10 cellular contexts compared by ENCODE assay signal in the genomic region with DNA sequence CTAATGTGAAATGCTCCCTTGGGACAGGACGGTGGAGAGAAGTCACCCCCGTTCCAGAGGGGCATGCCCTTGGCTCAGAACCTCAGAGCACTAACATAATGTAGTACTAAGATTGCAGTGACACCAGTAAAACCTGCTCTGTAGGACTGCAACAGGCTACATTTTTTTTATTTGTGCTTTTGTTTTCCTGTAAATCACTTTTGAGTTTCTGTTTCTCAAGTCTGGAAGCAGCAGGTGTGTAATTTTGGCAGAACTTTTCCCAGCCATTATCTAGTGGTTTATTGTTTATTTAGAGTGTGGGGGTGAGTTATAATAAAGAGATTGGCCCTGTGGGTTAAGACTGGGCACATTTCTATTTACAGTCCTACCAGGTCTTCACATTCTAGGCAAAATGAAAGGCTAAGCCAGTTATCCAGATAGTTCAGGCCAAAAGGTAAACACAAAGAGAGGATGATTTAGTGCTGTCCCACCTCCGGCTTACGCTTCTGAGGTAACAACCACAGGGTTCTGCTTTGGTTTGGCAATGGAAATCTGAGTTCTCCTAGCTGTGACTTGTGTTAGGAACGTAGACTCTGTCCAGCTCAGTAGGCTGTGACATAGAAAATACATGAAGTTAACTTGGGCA. TPM values are rescaled to one million over a fixed set of nuclear protein-coding genes. Genes with fewer than 3 reads are reported as not detected.
DNase-seq lines count a peak whose midpoint lies in the region; ATAC-seq and TF ChIP-seq lines count a peak whose summit lies in the region.
"Had no signal": no experiment of that assay in that cellular context is flagged by ENCODE, and none has a peak within 500 bp of the region (broad histone marks: within the 10 kb centered on the region; RNA-seq: fewer than 3 reads in every experiment).

No MANE protein-coding gene starts in this region.

- no peak for TF ChIP-seq EP300 in ovary (IDR thresholded peaks at IDR 0.05)

- 46 to 59% (median 53%) methylated on average over 5 of the region's 5 CpGs for WGBS in ovary, 3 donors

- TF ChIP-seq CTCF in mucosa of descending colon (IDR thresholded peaks at IDR 0.05), result no peak
- TF ChIP-seq CTCF in ovary (IDR thresholded peaks at IDR 0.05), result no peak

- no peak overlapping the region for H3K27ac ChIP-seq in ovary
- H3K27ac ChIP-seq: HL-60 had no signal

- H3K36me3 ChIP-seq in mucosa of descending colon (ENCODE audit: low read depth) (no peaks in the 10 kb centered on the region), ovary (no peaks in the 10 kb centered on the region)

- in situ Hi-C loops in T47D (cut with HindIII; ENCODE audit: low pct_unique_long_range_greater_than_20kb, low sequenced_read_pairs), result no loop called here

- no peaks in the 10 kb centered on the region for H3K9me3 ChIP-seq in mucosa of descending colon
- no peaks in the 10 kb centered on the region for H3K9me3 ChIP-seq in ovary

- ATAC-seq in mucosa of descending colon (peak; percentile 46), HG02642 (IDR thresholded peaks at IDR 0.05; ENCODE audit: poor library complexity, unreplicated experiment) (no peak)

- intact Hi-C loops in mucosa of descending colon (cut with DNase I, micrococcal nuclease) (no loop called here), ovary (cut with DNase I) (no loop called here)

- H3K4me3 ChIP-seq in mucosa of descending colon, result no peak overlapping the region
- no peak overlapping the region for H3K4me3 ChIP-seq in ovary

- no peak for TF ChIP-seq POLR2A in ovary (IDR thresholded peaks at IDR 0.05)

- DNase-seq in ELF-1 (ENCODE audit: low read depth, low spot score) (peak; percentile 47), NCI-H1105 (lab: John Stamatoyannopoulos, UW) (peak; percentile 35), T47D (ENCODE audit: low read depth in 1 of 2, low spot score in 1 of 2) (peak; percentile 12 to 66), mucosa of descending colon (no peak), ovary (no peak), activated gamma-delta T cell (lab: John Stamatoyannopoulos, UW) (no peak), HCEC 1CT (no peak)
- DNase-seq: C1 segment of cervical spinal cord had no signal

- H3K27me3 ChIP-seq in ovary, result no peaks in the 10 kb centered on the region

- H3K4me1 ChIP-seq in mucosa of descending colon (ENCODE audit: low read depth) (no peaks in the 10 kb centered on the region), ovary (ENCODE audit: insufficient read depth) (no peaks in the 10 kb centered on the region)

RNA-seq across cellular contexts. Expression of gene PTPRK, which starts 50.2 kb away (rescaled TPM):
- total RNA-seq in mucosa of descending colon (100 to 1,000 TPM in 1 of 3 donors, 10 to 100 TPM in 2; 75.9 to 159 (median 86.7) TPM), ovary (10 to 100 TPM; 39.9 to 50.7 (median 45.7) TPM)
- 10 to 100 TPM; 24.0 to 31.1 TPM for polyA plus RNA-seq in ovary

Comparison
In these comparisons a context has a peak if more than half of its experiments do, and no peak if none do; other contexts are left out.
1. DNase-seq: peak in ELF-1 (single experiment), NCI-H1105 (single experiment) and T47D (2 of 2); none in mucosa of descending colon (0 of 3), ovary (0 of 5), activated gamma-delta T cell (single experiment) and HCEC 1CT (single experiment).